Comparison of ENCODE assay signal across 1 cellular context in the genomic region with DNA sequence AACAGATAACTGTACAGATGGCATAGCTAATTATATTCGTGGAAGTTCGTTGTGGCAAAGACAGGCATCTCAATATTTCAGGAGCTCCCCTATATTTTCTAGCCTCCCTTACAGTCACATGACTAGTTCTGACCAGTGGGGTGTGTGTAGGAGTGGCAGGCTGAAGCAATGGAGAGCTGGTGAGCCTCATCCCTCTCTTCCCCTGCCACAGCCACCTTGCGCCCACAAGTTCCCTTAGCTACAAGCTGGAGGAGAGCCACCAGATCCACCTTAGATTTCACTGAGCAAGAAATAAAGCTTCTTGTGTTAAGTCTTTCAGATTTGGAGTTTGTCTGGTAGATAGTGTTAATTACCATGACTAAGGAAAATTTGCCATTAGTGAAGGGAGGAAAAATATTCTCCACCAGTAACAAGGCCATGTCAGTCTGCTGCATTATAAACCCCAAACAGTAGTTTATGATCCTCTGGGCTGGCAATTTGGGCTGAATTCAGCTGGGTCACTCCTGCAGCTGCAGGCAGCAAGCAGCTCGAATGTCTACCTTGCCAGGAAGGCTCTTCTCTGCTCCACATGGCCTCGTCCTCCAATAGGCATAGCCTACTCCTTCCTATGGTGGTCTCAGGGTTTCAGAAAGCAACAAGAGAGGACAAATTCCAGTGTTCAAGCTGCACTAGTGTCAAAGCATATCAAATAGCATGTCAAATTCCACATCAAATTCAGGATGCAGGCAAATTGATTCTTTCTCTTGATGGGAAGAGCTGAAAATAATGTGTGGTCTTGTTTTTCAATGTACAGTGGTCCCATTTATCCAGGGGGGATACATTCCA.
TF ChIP-seq lines count a peak whose summit lies in the region.

No MANE protein-coding gene starts in this region.

TF ChIP-seq in HepG2, 621 proteins besides CTCF, POLR2A, EP300 and RAD21 (continued from another document and continues in another):
- TF ChIP-seq, protein P1, sequence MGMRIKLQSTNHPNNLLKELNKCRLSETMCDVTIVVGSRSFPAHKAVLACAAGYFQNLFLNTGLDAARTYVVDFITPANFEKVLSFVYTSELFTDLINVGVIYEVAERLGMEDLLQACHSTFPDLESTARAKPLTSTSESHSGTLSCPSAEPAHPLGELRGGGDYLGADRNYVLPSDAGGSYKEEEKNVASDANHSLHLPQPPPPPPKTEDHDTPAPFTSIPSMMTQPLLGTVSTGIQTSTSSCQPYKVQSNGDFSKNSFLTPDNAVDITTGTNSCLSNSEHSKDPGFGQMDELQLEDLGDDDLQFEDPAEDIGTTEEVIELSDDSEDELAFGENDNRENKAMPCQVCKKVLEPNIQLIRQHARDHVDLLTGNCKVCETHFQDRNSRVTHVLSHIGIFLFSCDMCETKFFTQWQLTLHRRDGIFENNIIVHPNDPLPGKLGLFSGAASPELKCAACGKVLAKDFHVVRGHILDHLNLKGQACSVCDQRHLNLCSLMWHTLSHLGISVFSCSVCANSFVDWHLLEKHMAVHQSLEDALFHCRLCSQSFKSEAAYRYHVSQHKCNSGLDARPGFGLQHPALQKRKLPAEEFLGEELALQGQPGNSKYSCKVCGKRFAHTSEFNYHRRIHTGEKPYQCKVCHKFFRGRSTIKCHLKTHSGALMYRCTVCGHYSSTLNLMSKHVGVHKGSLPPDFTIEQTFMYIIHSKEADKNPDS (CRISPR knock-in tag; IDR thresholded peaks at IDR 0.05), result no peak
- no peak for TF ChIP-seq ARNT (IDR thresholded peaks at IDR 0.05)
- TF ChIP-seq ZNF556 (CRISPR knock-in tag; IDR thresholded peaks at IDR 0.05; ENCODE audit: borderline replicate concordance), result no peak
- TF ChIP-seq TOE1 (CRISPR knock-in tag; IDR thresholded peaks at IDR 0.05), result no peak
- TF ChIP-seq, protein P2, sequence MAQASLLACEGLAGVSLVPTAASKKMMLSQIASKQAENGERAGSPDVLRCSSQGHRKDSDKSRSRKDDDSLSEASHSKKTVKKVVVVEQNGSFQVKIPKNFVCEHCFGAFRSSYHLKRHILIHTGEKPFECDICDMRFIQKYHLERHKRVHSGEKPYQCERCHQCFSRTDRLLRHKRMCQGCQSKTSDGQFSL (CRISPR knock-in tag; IDR thresholded peaks at IDR 0.05), result no peak
- TF ChIP-seq ZNF232 (CRISPR knock-in tag; IDR thresholded peaks at IDR 0.05; ENCODE audit: borderline replicate concordance), result no peak
- TF ChIP-seq, protein P3, sequence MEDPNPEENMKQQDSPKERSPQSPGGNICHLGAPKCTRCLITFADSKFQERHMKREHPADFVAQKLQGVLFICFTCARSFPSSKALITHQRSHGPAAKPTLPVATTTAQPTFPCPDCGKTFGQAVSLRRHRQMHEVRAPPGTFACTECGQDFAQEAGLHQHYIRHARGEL (CRISPR knock-in tag; IDR thresholded peaks at IDR 0.05), result no peak
- no peak for TF ChIP-seq ZNF749 (CRISPR knock-in tag; IDR thresholded peaks at IDR 0.05; ENCODE audit: borderline replicate concordance)
- TF ChIP-seq ZNF441 (CRISPR knock-in tag; IDR thresholded peaks at IDR 0.05; ENCODE audit: borderline replicate concordance), result peak; percentile 54; the same call in 1 of the 2 replicates
- TF ChIP-seq ZNF335 (CRISPR knock-in tag; IDR thresholded peaks at IDR 0.05), result no peak
- TF ChIP-seq ZNF460 (CRISPR knock-in tag; IDR thresholded peaks at IDR 0.05; ENCODE audit: borderline replicate concordance), result no peak
- no peak for TF ChIP-seq SIN3B (IDR thresholded peaks at IDR 0.05; ENCODE audit: low read length)
- no peak for TF ChIP-seq SRSF4 (IDR thresholded peaks at IDR 0.05; ENCODE audit: low read depth, low read length, poor library complexity, severe bottlenecking)
- TF ChIP-seq KDM3A (CRISPR knock-in tag; IDR thresholded peaks at IDR 0.05; ENCODE audit: low read depth), result no peak
- no peak for TF ChIP-seq MED8 (CRISPR knock-in tag; IDR thresholded peaks at IDR 0.05; ENCODE audit: insufficient replicate concordance)
- TF ChIP-seq ZNF552 (CRISPR knock-in tag; IDR thresholded peaks at IDR 0.05; ENCODE audit: borderline replicate concordance), result no peak
- TF ChIP-seq, protein P4, sequence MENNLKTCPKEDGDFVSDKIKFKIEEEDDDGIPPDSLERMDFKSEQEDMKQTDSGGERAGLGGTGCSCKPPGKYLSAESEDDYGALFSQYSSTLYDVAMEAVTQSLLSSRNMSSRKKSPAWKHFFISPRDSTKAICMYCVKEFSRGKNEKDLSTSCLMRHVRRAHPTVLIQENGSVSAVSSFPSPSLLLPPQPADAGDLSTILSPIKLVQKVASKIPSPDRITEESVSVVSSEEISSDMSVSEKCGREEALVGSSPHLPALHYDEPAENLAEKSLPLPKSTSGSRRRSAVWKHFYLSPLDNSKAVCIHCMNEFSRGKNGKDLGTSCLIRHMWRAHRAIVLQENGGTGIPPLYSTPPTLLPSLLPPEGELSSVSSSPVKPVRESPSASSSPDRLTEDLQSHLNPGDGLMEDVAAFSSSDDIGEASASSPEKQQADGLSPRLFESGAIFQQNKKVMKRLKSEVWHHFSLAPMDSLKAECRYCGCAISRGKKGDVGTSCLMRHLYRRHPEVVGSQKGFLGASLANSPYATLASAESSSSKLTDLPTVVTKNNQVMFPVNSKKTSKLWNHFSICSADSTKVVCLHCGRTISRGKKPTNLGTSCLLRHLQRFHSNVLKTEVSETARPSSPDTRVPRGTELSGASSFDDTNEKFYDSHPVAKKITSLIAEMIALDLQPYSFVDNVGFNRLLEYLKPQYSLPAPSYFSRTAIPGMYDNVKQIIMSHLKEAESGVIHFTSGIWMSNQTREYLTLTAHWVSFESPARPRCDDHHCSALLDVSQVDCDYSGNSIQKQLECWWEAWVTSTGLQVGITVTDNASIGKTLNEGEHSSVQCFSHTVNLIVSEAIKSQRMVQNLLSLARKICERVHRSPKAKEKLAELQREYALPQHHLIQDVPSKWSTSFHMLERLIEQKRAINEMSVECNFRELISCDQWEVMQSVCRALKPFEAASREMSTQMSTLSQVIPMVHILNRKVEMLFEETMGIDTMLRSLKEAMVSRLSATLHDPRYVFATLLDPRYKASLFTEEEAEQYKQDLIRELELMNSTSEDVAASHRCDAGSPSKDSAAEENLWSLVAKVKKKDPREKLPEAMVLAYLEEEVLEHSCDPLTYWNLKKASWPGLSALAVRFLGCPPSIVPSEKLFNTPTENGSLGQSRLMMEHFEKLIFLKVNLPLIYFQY (CRISPR knock-in tag; IDR thresholded peaks at IDR 0.05; ENCODE audit: borderline replicate concordance), result 0 out of 2 replicates have a peak, but pooled peaks have one; percentile 16
- peak; percentile 71; the same call in 1 of the 2 replicates for TF ChIP-seq ZNF598 (CRISPR knock-in tag; IDR thresholded peaks at IDR 0.05; ENCODE audit: borderline replicate concordance)
- TF ChIP-seq GABPA (IDR thresholded peaks at IDR 0.05; ENCODE audit: low read depth, low read length), result no peak
- TF ChIP-seq GABPA (CRISPR knock-in tag; IDR thresholded peaks at IDR 0.05; ENCODE audit: low read depth), result no peak; the same call in 1 of the 2 replicates
- peak; percentile 11; the same call in 1 of the 2 replicates for TF ChIP-seq SAP130 (CRISPR knock-in tag; IDR thresholded peaks at IDR 0.05; ENCODE audit: low read depth)
- no peak for TF ChIP-seq BRCA1 (CRISPR knock-in tag; IDR thresholded peaks at IDR 0.05)
- no peak for TF ChIP-seq KDM5A (IDR thresholded peaks at IDR 0.05; ENCODE audit: borderline replicate concordance, low read length)
- TF ChIP-seq, protein P5, sequence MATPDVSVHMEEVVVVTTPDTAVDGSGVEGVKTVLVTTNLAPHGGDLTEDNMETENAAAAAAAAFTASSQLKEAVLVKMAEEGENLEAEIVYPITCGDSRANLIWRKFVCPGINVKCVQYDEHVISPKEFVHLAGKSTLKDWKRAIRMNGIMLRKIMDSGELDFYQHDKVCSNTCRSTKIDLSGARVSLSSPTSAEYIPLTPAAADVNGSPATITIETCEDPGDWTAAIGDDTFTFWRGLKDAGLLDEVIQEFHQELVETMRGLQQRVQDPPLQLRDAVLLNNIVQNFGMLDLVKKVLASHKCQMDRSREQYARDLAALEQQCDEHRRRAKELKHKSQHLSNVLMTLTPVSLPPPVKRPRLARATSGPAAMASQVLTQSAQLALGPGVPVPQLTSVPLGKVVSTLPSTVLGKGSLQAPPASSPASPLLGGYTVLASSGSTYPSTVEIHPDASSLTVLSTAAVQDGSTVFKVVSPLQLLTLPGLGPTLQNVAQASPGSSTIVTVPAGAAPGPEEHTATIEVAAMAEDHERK (CRISPR knock-in tag; IDR thresholded peaks at IDR 0.05; ENCODE audit: low read depth), result no peak
- no peak for TF ChIP-seq NR1H2 (CRISPR knock-in tag; IDR thresholded peaks at IDR 0.05; ENCODE audit: borderline replicate concordance, low read depth)
- TF ChIP-seq ZNF101 (CRISPR knock-in tag; IDR thresholded peaks at IDR 0.05; ENCODE audit: borderline replicate concordance, low read depth), result no peak
- no peak for TF ChIP-seq CREM (IDR thresholded peaks at IDR 0.05)
- no peak for TF ChIP-seq CREM (CRISPR knock-in tag; IDR thresholded peaks at IDR 0.05)
- no peak for TF ChIP-seq ZFP37 (CRISPR knock-in tag; IDR thresholded peaks at IDR 0.05; ENCODE audit: borderline replicate concordance)
- no peak for TF ChIP-seq MTA1 (CRISPR knock-in tag; IDR thresholded peaks at IDR 0.05; ENCODE audit: borderline replicate concordance)
- no peak for TF ChIP-seq MAF1 (CRISPR knock-in tag; IDR thresholded peaks at IDR 0.05; ENCODE audit: borderline replicate concordance)
- peak; percentile 61; the same call in 1 of the 2 replicates for TF ChIP-seq MYC (CRISPR knock-in tag; IDR thresholded peaks at IDR 0.05; ENCODE audit: borderline replicate concordance)
- peak; percentile 98 for TF ChIP-seq RBM22 (optimal IDR thresholded peaks at IDR 0.05; ENCODE audit: low read length)
- TF ChIP-seq ZNF30 (CRISPR knock-in tag; IDR thresholded peaks at IDR 0.05), result no peak
- 0 out of 2 replicates have a peak, but pooled peaks have one; percentile 30 for TF ChIP-seq ZSCAN30 (CRISPR knock-in tag; IDR thresholded peaks at IDR 0.05)
- TF ChIP-seq REXO4 (CRISPR knock-in tag; IDR thresholded peaks at IDR 0.05; ENCODE audit: borderline replicate concordance), result no peak
- TF ChIP-seq, protein P6, sequence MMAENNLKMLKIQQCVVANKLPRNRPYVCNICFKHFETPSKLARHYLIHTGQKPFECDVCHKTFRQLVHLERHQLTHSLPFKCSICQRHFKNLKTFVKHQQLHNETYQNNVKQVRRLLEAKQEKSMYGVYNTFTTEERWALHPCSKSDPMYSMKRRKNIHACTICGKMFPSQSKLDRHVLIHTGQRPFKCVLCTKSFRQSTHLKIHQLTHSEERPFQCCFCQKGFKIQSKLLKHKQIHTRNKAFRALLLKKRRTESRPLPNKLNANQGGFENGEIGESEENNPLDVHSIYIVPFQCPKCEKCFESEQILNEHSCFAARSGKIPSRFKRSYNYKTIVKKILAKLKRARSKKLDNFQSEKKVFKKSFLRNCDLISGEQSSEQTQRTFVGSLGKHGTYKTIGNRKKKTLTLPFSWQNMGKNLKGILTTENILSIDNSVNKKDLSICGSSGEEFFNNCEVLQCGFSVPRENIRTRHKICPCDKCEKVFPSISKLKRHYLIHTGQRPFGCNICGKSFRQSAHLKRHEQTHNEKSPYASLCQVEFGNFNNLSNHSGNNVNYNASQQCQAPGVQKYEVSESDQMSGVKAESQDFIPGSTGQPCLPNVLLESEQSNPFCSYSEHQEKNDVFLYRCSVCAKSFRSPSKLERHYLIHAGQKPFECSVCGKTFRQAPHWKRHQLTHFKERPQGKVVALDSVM (CRISPR knock-in tag; IDR thresholded peaks at IDR 0.05), result no peak
- no peak for TF ChIP-seq ZNF234 (CRISPR knock-in tag; conservative IDR thresholded peaks at IDR 0.05)
- TF ChIP-seq, protein P7, sequence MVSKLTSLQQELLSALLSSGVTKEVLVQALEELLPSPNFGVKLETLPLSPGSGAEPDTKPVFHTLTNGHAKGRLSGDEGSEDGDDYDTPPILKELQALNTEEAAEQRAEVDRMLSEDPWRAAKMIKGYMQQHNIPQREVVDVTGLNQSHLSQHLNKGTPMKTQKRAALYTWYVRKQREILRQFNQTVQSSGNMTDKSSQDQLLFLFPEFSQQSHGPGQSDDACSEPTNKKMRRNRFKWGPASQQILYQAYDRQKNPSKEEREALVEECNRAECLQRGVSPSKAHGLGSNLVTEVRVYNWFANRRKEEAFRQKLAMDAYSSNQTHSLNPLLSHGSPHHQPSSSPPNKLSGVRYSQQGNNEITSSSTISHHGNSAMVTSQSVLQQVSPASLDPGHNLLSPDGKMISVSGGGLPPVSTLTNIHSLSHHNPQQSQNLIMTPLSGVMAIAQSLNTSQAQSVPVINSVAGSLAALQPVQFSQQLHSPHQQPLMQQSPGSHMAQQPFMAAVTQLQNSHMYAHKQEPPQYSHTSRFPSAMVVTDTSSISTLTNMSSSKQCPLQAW (CRISPR knock-in tag; IDR thresholded peaks at IDR 0.05), result peak; percentile 66; the same call in 1 of the 2 replicates
- TF ChIP-seq FOXK2 (IDR thresholded peaks at IDR 0.05), result no peak
- no peak for TF ChIP-seq ZNF629 (CRISPR knock-in tag; conservative IDR thresholded peaks at IDR 0.05)
- TF ChIP-seq, protein P8, sequence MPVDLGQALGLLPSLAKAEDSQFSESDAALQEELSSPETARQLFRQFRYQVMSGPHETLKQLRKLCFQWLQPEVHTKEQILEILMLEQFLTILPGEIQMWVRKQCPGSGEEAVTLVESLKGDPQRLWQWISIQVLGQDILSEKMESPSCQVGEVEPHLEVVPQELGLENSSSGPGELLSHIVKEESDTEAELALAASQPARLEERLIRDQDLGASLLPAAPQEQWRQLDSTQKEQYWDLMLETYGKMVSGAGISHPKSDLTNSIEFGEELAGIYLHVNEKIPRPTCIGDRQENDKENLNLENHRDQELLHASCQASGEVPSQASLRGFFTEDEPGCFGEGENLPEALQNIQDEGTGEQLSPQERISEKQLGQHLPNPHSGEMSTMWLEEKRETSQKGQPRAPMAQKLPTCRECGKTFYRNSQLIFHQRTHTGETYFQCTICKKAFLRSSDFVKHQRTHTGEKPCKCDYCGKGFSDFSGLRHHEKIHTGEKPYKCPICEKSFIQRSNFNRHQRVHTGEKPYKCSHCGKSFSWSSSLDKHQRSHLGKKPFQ (CRISPR knock-in tag; IDR thresholded peaks at IDR 0.05; ENCODE audit: insufficient replicate concordance), result no peak
